ENCODE assay signal across 14 cellular contexts in genomic region chr3:14378415-14378814, GRCh38. TPM values are rescaled to one million over a fixed set of nuclear protein-coding genes. Genes with fewer than 3 reads are reported as not detected.
DNase-seq lines count a peak whose midpoint lies in the region; ATAC-seq and TF ChIP-seq lines count a peak whose summit lies in the region.
"Had no signal": no experiment of that assay in that cellular context is flagged by ENCODE, and none has a peak within 500 bp of the region (broad histone marks: within the 10 kb centered on the region; RNA-seq: fewer than 3 reads in every experiment).

No MANE protein-coding gene starts in this region.

- CTCF ChIA-PET in OCI-LY7 (lab: Charles Lee; ENCODE audit: unreplicated experiment) = interaction anchor here (0.7 to 1.7 kb wide), 3 partner anchors 10 to 50 kb away, joined by 3 to 5 read pairs (median 4); partner anchors contain the start of gene SLC6A6
- CTCF ChIA-PET in A673 (lab: Charles Lee) = no interaction called here

- H3K4me1 ChIP-seq in OCI-LY7 (ENCODE audit: insufficient read depth, low read length, poor library complexity, severe bottlenecking) (peaks cover 72% of the 10 kb centered on the region), A673 (ENCODE audit: insufficient read depth, low read length, poor library complexity, severe bottlenecking) (no peaks in the 10 kb centered on the region)

- peaks cover 2% of the 10 kb centered on the region for H3K27me3 Mint-ChIP-seq in activated naive CD8-positive, alpha-beta T cell treated with anti-CD3 and anti-CD28 coated beads, Interleukin-2, amount 10 ng/mL, durations not matched to agents 7 days and 5 days
- no peaks in the 10 kb centered on the region for H3K27me3 Mint-ChIP-seq in activated naive CD8-positive, alpha-beta T cell treated with anti-CD3 and anti-CD28 coated beads for 36 hours
- H3K27me3 Mint-ChIP-seq in type B pancreatic cell = no peaks in the 10 kb centered on the region

- no peaks in the 10 kb centered on the region for H3K9me3 Mint-ChIP-seq in activated naive CD8-positive, alpha-beta T cell treated with anti-CD3 and anti-CD28 coated beads, Interleukin-2, amount 10 ng/mL, durations not matched to agents 7 days and 5 days
- H3K9me3 Mint-ChIP-seq in activated naive CD8-positive, alpha-beta T cell treated with anti-CD3 and anti-CD28 coated beads for 36 hours = peaks cover 3% of the 10 kb centered on the region
- no peaks in the 10 kb centered on the region for H3K9me3 Mint-ChIP-seq in type B pancreatic cell

- POLR2A ChIA-PET in activated naive CD8-positive, alpha-beta T cell treated with anti-CD3 and anti-CD28 coated beads, Interleukin-2, amount 10 ng/mL, durations not matched to agents 7 days and 5 days (lab: Charles Lee) = interaction anchor here (0.8 to 3.7 kb wide), 5 partner anchors 19 to 55 kb away, joined by 3 to 20 read pairs (median 9); partner anchors contain the start of gene SLC6A6
- POLR2A ChIA-PET in OCI-LY7 (lab: Charles Lee) (interaction anchor here (0.6 to 3.2 kb wide), 7 partner anchors 10 to 99 kb away, joined by 3 to 39 read pairs (median 5); no protein-coding TSS in a partner anchor), A673 (lab: Charles Lee; ENCODE audit: low non-redundant PET) (no interaction called here)

- TF ChIP-seq CTCF in OCI-LY7 (conservative IDR thresholded peaks at IDR 0.05; ENCODE audit: low read length) (no peak), foreskin fibroblast (IDR thresholded peaks at IDR 0.05; ENCODE audit: low read depth, low read length) (no peak), type B pancreatic cell (conservative IDR thresholded peaks at IDR 0.05) (no peak), A673 (conservative IDR thresholded peaks at IDR 0.05; ENCODE audit: low read depth, low read length) (no peak)

- H3K4me1 Mint-ChIP-seq in activated naive CD8-positive, alpha-beta T cell treated with anti-CD3 and anti-CD28 coated beads, Interleukin-2, amount 10 ng/mL, durations not matched to agents 7 days and 5 days = peaks cover 27% of the 10 kb centered on the region
- peaks cover 11% of the 10 kb centered on the region for H3K4me1 Mint-ChIP-seq in activated naive CD8-positive, alpha-beta T cell treated with anti-CD3 and anti-CD28 coated beads for 36 hours
- peaks cover 35% of the 10 kb centered on the region for H3K4me1 Mint-ChIP-seq in type B pancreatic cell (ENCODE audit: unreplicated experiment)

- H3K4me3 ChIP-seq in OCI-LY7 (ENCODE audit: low read depth, low read length, poor library complexity, severe bottlenecking) (no peak overlapping the region), foreskin fibroblast (ENCODE audit: low read depth in 1 of 2, low read length in 2 of 2) (no peak overlapping the region), A673 (ENCODE audit: low read depth, low read length, poor library complexity, severe bottlenecking) (no peak overlapping the region)
- H3K4me3 ChIP-seq: esophagus muscularis mucosa, skin epidermis had no signal

- H3K9me3 ChIP-seq in OCI-LY7 (ENCODE audit: low read length) (no peaks in the 10 kb centered on the region), A673 (ENCODE audit: low read depth, low read length, poor library complexity, severe bottlenecking) (no peaks in the 10 kb centered on the region)
- H3K9me3 ChIP-seq: esophagus muscularis mucosa had no signal

- no peaks in the 10 kb centered on the region for H3K9me2 ChIP-seq in OCI-LY7 (ENCODE audit: insufficient read depth, low read length)

- H4K20me1 ChIP-seq in OCI-LY7 (ENCODE audit: insufficient read depth, low read length) = no peaks in the 10 kb centered on the region

- intact Hi-C loops in OCI-LY7 (cut with micrococcal nuclease; ENCODE audit: unreplicated experiment) (no loop called here), A673 (cut with micrococcal nuclease; ENCODE audit: unreplicated experiment) (no loop called here)

- no peaks in the 10 kb centered on the region for H3K27me3 ChIP-seq in A673 (replicated peaks; ENCODE audit: insufficient read depth, low read depth, low read length, poor library complexity)
- H3K27me3 ChIP-seq: esophagus muscularis mucosa had no signal

- H3K4me3 Mint-ChIP-seq in activated naive CD8-positive, alpha-beta T cell treated with anti-CD3 and anti-CD28 coated beads, Interleukin-2, amount 10 ng/mL, durations not matched to agents 7 days and 5 days = peak overlapping the region; percentile 58
- H3K4me3 Mint-ChIP-seq in activated naive CD8-positive, alpha-beta T cell treated with anti-CD3 and anti-CD28 coated beads for 36 hours = no peak overlapping the region
- H3K4me3 Mint-ChIP-seq in type B pancreatic cell = no peak overlapping the region
- H3K4me3 Mint-ChIP-seq: stimulated activated memory B cell treated with anti-CD40 and anti-IgM and Interleukin-4, amounts not matched to agents 10 μg/mL and 1 μg/mL and 100 μg/mL, for 72 hours had no signal

- ATAC-seq in activated naive CD8-positive, alpha-beta T cell treated with anti-CD3 and anti-CD28 coated beads, Interleukin-2, amount 10 ng/mL, durations not matched to agents 7 days and 5 days (ENCODE audit: low read depth) = no peak
- ATAC-seq in HG03565 (IDR thresholded peaks at IDR 0.05; ENCODE audit: unreplicated experiment) = no peak
- ATAC-seq: HCT116 had no signal

- H3K27ac ChIP-seq in OCI-LY7 (ENCODE audit: low read depth, low read length, poor library complexity, severe bottlenecking) (peak overlapping the region; percentile 89), A673 (ENCODE audit: low read depth, low read length, poor library complexity, severe bottlenecking) (no peak overlapping the region)
- H3K27ac ChIP-seq: esophagus muscularis mucosa had no signal

- BruUV-seq in OCI-LY7 (replicated peaks; lab: Mats Ljungman, UMichigan) (no TSS peak), A673 (replicated peaks; lab: Mats Ljungman, UMichigan) (no TSS peak)

- H3K36me3 Mint-ChIP-seq in activated naive CD8-positive, alpha-beta T cell treated with anti-CD3 and anti-CD28 coated beads, Interleukin-2, amount 10 ng/mL, durations not matched to agents 7 days and 5 days = no peaks in the 10 kb centered on the region
- no peaks in the 10 kb centered on the region for H3K36me3 Mint-ChIP-seq in activated naive CD8-positive, alpha-beta T cell treated with anti-CD3 and anti-CD28 coated beads for 36 hours
- H3K36me3 Mint-ChIP-seq in type B pancreatic cell = no peaks in the 10 kb centered on the region
- H3K36me3 Mint-ChIP-seq: stimulated activated memory B cell treated with anti-CD40 and anti-IgM and Interleukin-4, amounts not matched to agents 10 μg/mL and 1 μg/mL and 100 μg/mL, for 72 hours had no signal

- H3K27ac Mint-ChIP-seq in activated naive CD8-positive, alpha-beta T cell treated with anti-CD3 and anti-CD28 coated beads, Interleukin-2, amount 10 ng/mL, durations not matched to agents 7 days and 5 days = peak overlapping the region; percentile 87
- H3K27ac Mint-ChIP-seq in activated naive CD8-positive, alpha-beta T cell treated with anti-CD3 and anti-CD28 coated beads for 36 hours = no peak overlapping the region
- peak overlapping the region; percentile 48 for H3K27ac Mint-ChIP-seq in type B pancreatic cell
- H3K27ac Mint-ChIP-seq: stimulated activated memory B cell treated with anti-CD40 and anti-IgM and Interleukin-4, amounts not matched to agents 10 μg/mL and 1 μg/mL and 100 μg/mL, for 72 hours had no signal

- no peak for DNase-seq in activated naive CD8-positive, alpha-beta T cell treated with anti-CD3 and anti-CD28 coated beads, Interleukin-2, amount 10 ng/mL, durations not matched to agents 7 days and 5 days
- DNase-seq in activated naive CD8-positive, alpha-beta T cell treated with anti-CD3 and anti-CD28 coated beads for 36 hours = no peak
- DNase-seq in OCI-LY7 (ENCODE audit: low spot score) = no peak
- peak; percentile 21 to 72 for DNase-seq in foreskin fibroblast
- no peak for DNase-seq in type B pancreatic cell (ENCODE audit: extremely low spot score, unreplicated experiment)
- no peak for DNase-seq in GF-D8 (lab: John Stamatoyannopoulos, UW)
- DNase-seq in A673 (ENCODE audit: low spot score) = no peak
- DNase-seq: activated CD4-positive, alpha-beta T cell treated with anti-CD3 and anti-CD28 coated beads for 4 hours; dermis blood vessel endothelial cell had no signal

- H3K4me2 ChIP-seq in OCI-LY7 (ENCODE audit: low read length) = peak overlapping the region; percentile 58

- H3K36me3 ChIP-seq in OCI-LY7 (ENCODE audit: insufficient read depth, low read length) (no peaks in the 10 kb centered on the region), A673 (ENCODE audit: insufficient read depth, low read length, poor library complexity, severe bottlenecking) (no peaks in the 10 kb centered on the region)
- H3K36me3 ChIP-seq: esophagus muscularis mucosa had no signal

- H3K79me2 ChIP-seq in OCI-LY7 (ENCODE audit: insufficient read depth, low read depth, low read length) = no peaks in the 10 kb centered on the region

- peak overlapping the region; percentile 55; the same call in 1 of the 2 replicates for H2AFZ ChIP-seq in OCI-LY7 (ENCODE audit: low read length)

RNA-seq across cellular contexts. Expression of gene SLC6A6, which starts 24.0 kb away (rescaled TPM):
- 10 to 100 TPM; 39.8 to 42.6 TPM for total RNA-seq in activated naive CD8-positive, alpha-beta T cell treated with anti-CD3 and anti-CD28 coated beads, Interleukin-2, amount 10 ng/mL, durations not matched to agents 7 days and 5 days
- total RNA-seq in activated naive CD8-positive, alpha-beta T cell treated with anti-CD3 and anti-CD28 coated beads for 36 hours = 10 to 100 TPM; 38.6 to 38.7 TPM
- total RNA-seq in OCI-LY7 (2014; rRNA removed; shearing (Covaris generic)) = 36.7 and 43.0 TPM in 2 replicates
- 44.6 and 51.8 TPM in 2 replicates for total RNA-seq in OCI-LY7 (2022)
- total RNA-seq in type B pancreatic cell (ENCODE audit: low replicate concordance) = 24.5 and 30.3 TPM in 2 replicates
- 48.8 and 55.1 TPM in 2 replicates for total RNA-seq in A673 (2021)

Comparison
In these comparisons a context has a peak if more than half of its experiments do, and no peak if none do; other contexts are left out.
1. DNase-seq: peak in foreskin fibroblast (2 of 2); none in activated naive CD8-positive, alpha-beta T cell treated with anti-CD3 and anti-CD28 coated beads, Interleukin-2, amount 10 ng/mL, durations not matched to agents 7 days and 5 days (single experiment), activated naive CD8-positive, alpha-beta T cell treated with anti-CD3 and anti-CD28 coated beads for 36 hours (single experiment), OCI-LY7 (single experiment), type B pancreatic cell (single experiment), GF-D8 (single experiment) and A673 (single experiment).